In genomic region chr3:144810150-144810549, GRCh38 we compare ENCODE assay signal across 17 cellular contexts.
DNase-seq lines count a peak whose midpoint lies in the region; ATAC-seq, FAIRE-seq and TF ChIP-seq lines count a peak whose summit lies in the region.
"Had no signal": no experiment of that assay in that cellular context is flagged by ENCODE, and none has a peak within 500 bp of the region (broad histone marks: within the 10 kb centered on the region; RNA-seq: fewer than 3 reads in every experiment).

No MANE protein-coding gene starts in this region.

- H3K36me3 ChIP-seq in bronchial epithelial cell (ENCODE audit: control insufficient read depth, insufficient read depth, low read length), result no peaks in the 10 kb centered on the region

- H3K4me3 ChIP-seq in bronchial epithelial cell (ENCODE audit: low read depth, low read length), result no peak overlapping the region
- H3K4me3 ChIP-seq: K562, mucosa of descending colon, PC-9 had no signal

- FAIRE-seq in bronchial epithelial cell (lab: Jason Lieb, UNC), result no peak
- FAIRE-seq: K562 had no signal

- DNase-seq in bronchial epithelial cell (ENCODE audit: low read depth) (peak; percentile 4), NCI-H510A treated with DMSO at 0.1 percent for 48 hours (lab: John Stamatoyannopoulos, UW) (no peak), iPS-NIHi7 (ENCODE audit: extremely low spot score) (no peak), GM19238 (ENCODE audit: insufficient read length, low spot score) (no peak)
- no peak for DNase-seq in stimulated activated CD4-positive, alpha-beta T cell treated with anti-CD3 and anti-CD28 coated beads, Interleukin-4, amount 100 ng/mL, for 4 hours
- DNase-seq: activated CD8-positive, alpha-beta T cell treated with anti-CD3 and anti-CD28 coated beads for 36 hours; activated naive CD4-positive, alpha-beta T cell treated with Interleukin-2 at 50 U/mL for 16 hours; mucosa of descending colon; NCI-H2107; PC-9; stimulated activated CD4-positive, alpha-beta T cell treated with anti-CD3 and anti-CD28 coated beads, Interleukin-4, amount 100 ng/mL, for 1 hour; T-helper 17 cell had no signal

- no peak for TF ChIP-seq CTCF in bronchial epithelial cell (IDR thresholded peaks at IDR 0.05; ENCODE audit: insufficient read depth, low read length, severe bottlenecking)

- ATAC-seq in GM18520 (IDR thresholded peaks at IDR 0.05; ENCODE audit: unreplicated experiment), result peak; percentile 45
- ATAC-seq in GM21529 (IDR thresholded peaks at IDR 0.05; ENCODE audit: unreplicated experiment), result peak; percentile 85
- ATAC-seq in HG03175 (IDR thresholded peaks at IDR 0.05; ENCODE audit: unreplicated experiment), result peak; percentile 71
- ATAC-seq: activated CD8-positive, alpha-beta T cell treated with anti-CD3 and anti-CD28 coated beads for 36 hours; esophagus mucosa; K562; mucosa of descending colon; T-helper 17 cell had no signal

- no peaks in the 10 kb centered on the region for H3K27me3 ChIP-seq in bronchial epithelial cell (ENCODE audit: control insufficient read depth, insufficient read depth, low read length)
